Comparison of ENCODE assay signal across 18 cellular contexts in genomic region chr17:21291862-21292261, GRCh38. TPM values are rescaled to one million over a fixed set of nuclear protein-coding genes. Genes with fewer than 3 reads are reported as not detected.
DNase-seq lines count a peak whose midpoint lies in the region; ATAC-seq, FAIRE-seq and TF ChIP-seq lines count a peak whose summit lies in the region.
"Had no signal": no experiment of that assay in that cellular context is flagged by ENCODE, and none has a peak within 500 bp of the region (broad histone marks: within the 10 kb centered on the region; RNA-seq: fewer than 3 reads in every experiment).

No MANE protein-coding gene starts in this region.

- no peak for FAIRE-seq in K562 (lab: Jason Lieb, UNC)
- FAIRE-seq: H1 had no signal

- POLR2A ChIA-PET in K562 (lab: Yijun Ruan, JAX), result no interaction called here
- POLR2A ChIA-PET in CD8-positive, alpha-beta memory T cell (lab: Charles Lee), result no interaction called here
- POLR2A ChIA-PET in MCF 10A (lab: Yijun Ruan, JAX), result no interaction called here

- no peak for TF ChIP-seq EP300 in K562 (IDR thresholded peaks at IDR 0.05; ENCODE audit: low read length)

- H3K9me3 ChIP-seq in K562 (replicated peaks; ENCODE audit: control insufficient read depth, insufficient read depth, low read depth, low read length) (no peaks in the 10 kb centered on the region), neutrophil (no peaks in the 10 kb centered on the region)
- H3K9me3 ChIP-seq in CD8-positive, alpha-beta memory T cell (ENCODE audit: low read length), result no peaks in the 10 kb centered on the region
- H3K9me3 ChIP-seq: BE2C, Peyer's patch had no signal

- H2AK5ac ChIP-seq in mesendoderm (ENCODE audit: low read length), result no peak overlapping the region

- no peaks in the 10 kb centered on the region for H3K9me1 ChIP-seq in K562 (ENCODE audit: control insufficient read depth, insufficient read depth, low read length)

- TF ChIP-seq CTCF in natural killer cell (IDR thresholded peaks at IDR 0.05) (no peak), K562 (IDR thresholded peaks at IDR 0.05 in 2 of 3, conservative IDR thresholded peaks at IDR 0.05 in 1 of 3; ENCODE audit: insufficient read depth in 2 of 3, low read depth in 1 of 3, low read length in 3 of 3) (no peak), neutrophil (IDR thresholded peaks at IDR 0.05) (no peak), MCF 10A (IDR thresholded peaks at IDR 0.05; ENCODE audit: unreplicated experiment) (no peak)

- H3K36me3 ChIP-seq in K562 (ENCODE audit: control insufficient read depth, insufficient read depth, low read length), result no peaks in the 10 kb centered on the region
- H3K36me3 ChIP-seq in neutrophil, result peaks cover 56% of the 10 kb centered on the region
- no peaks in the 10 kb centered on the region for H3K36me3 ChIP-seq in mesendoderm (ENCODE audit: control insufficient read depth, insufficient read depth, low read length)
- no peaks in the 10 kb centered on the region for H3K36me3 ChIP-seq in CD8-positive, alpha-beta memory T cell (ENCODE audit: insufficient read depth, low read length)
- H3K36me3 ChIP-seq: BE2C had no signal

- peak overlapping the region; percentile 96 to 99 for H3K27ac Mint-ChIP-seq in natural killer cell
- no peak overlapping the region for H3K27ac Mint-ChIP-seq in natural killer cell treated with Interleukin-12 subunit alpha and Interleukin-12 subunit beta and Interleukin-15 and Interleukin-18, amount 100 ng/mL, for 72 hours
- peak overlapping the region in 3 of 8 donors; percentile 42 to 87 (median 66) for H3K27ac Mint-ChIP-seq in CD8-positive, alpha-beta memory T cell
- no peak overlapping the region for H3K27ac Mint-ChIP-seq in MCF 10A (ENCODE audit: low read depth, unreplicated experiment)

- no peak overlapping the region for H2AFZ ChIP-seq in K562 (ENCODE audit: low read depth, low read length)

- WGBS in K562 (ENCODE audit: insufficient coverage, low coverage, missing lambda C conversion rate), result 51% methylated on average over 9 of the region's 12 CpGs
- WGBS in mesendoderm (ENCODE audit: extremely low coverage, insufficient coverage, low lambda C conversion rate), result no CpG with 5 or more reads among the region's 12 CpGs

- H3K4me2 ChIP-seq in K562 (ENCODE audit: insufficient read depth, low read length) (no peak overlapping the region), mesendoderm (ENCODE audit: low read length) (no peak overlapping the region)

- no peak for TF ChIP-seq POLR2A in K562 (conservative IDR thresholded peaks at IDR 0.05)

- no peaks in the 10 kb centered on the region for H3K27me3 ChIP-seq in K562 (ENCODE audit: control insufficient read depth in 2 of 2, insufficient read depth in 2 of 2, low read length in 2 of 2)
- H3K27me3 ChIP-seq in neutrophil, result peaks cover 6% of the 10 kb centered on the region
- no peaks in the 10 kb centered on the region for H3K27me3 ChIP-seq in mesendoderm (ENCODE audit: insufficient read depth, low read length, poor library complexity)
- H3K27me3 ChIP-seq in CD8-positive, alpha-beta memory T cell (ENCODE audit: insufficient read depth, low read length, poor library complexity, severe bottlenecking), result no peaks in the 10 kb centered on the region
- H3K27me3 ChIP-seq: BE2C, Peyer's patch had no signal

- CTCF ChIA-PET in K562 (lab: Yijun Ruan, JAX; ENCODE audit: low intra/inter-chr PET ratio) (no interaction called here), MCF 10A (lab: Yijun Ruan, JAX) (no interaction called here)
- CTCF ChIA-PET in CD8-positive, alpha-beta memory T cell (lab: Charles Lee), result no interaction called here

- no peak overlapping the region for H3K18ac ChIP-seq in mesendoderm (ENCODE audit: low read length)

- H4K8ac ChIP-seq in mesendoderm (ENCODE audit: low read depth, low read length), result no peak overlapping the region

- H3K4me1 Mint-ChIP-seq in natural killer cell (peaks cover 61 to 62% of the 10 kb centered on the region in 2 donors), MCF 10A (ENCODE audit: insufficient read depth, unreplicated experiment) (peaks cover 21% of the 10 kb centered on the region)
- H3K4me1 Mint-ChIP-seq in natural killer cell treated with Interleukin-12 subunit alpha and Interleukin-12 subunit beta and Interleukin-15 and Interleukin-18, amount 100 ng/mL, for 72 hours (ENCODE audit: low read depth in 2 of 2), result peaks cover 37 to 64% of the 10 kb centered on the region in 2 donors
- H3K4me1 Mint-ChIP-seq in CD8-positive, alpha-beta memory T cell, result peaks cover 42 to 82% (median 57%) of the 10 kb centered on the region in 3 donors

- H3K4me3 ChIP-seq in K562 (no peak overlapping the region), neutrophil (ENCODE audit: low read depth in 1 of 2, low read length in 1 of 2) (no peak overlapping the region), mesendoderm (ENCODE audit: low read length) (no peak overlapping the region)
- H3K4me3 ChIP-seq in CD8-positive, alpha-beta memory T cell (ENCODE audit: low read length), result no peak overlapping the region
- H3K4me3 ChIP-seq: Peyer's patch had no signal

- in situ Hi-C loops in K562 (cut with MboI), result loop anchor here (10.0 to 25.0 kb wide), 2 partner anchors 770 to 1093 kb away; no protein-coding TSS in a partner anchor

- intact Hi-C loops in natural killer cell (cut with micrococcal nuclease), result no loop called here
- intact Hi-C loops in K562 (cut with micrococcal nuclease), result no loop called here
- intact Hi-C loops in MCF 10A (cut with micrococcal nuclease), result no loop called here

- H3K9ac ChIP-seq in K562 (ENCODE audit: insufficient read depth in 1 of 2, low read depth in 2 of 2, low read length in 2 of 2), result 0 out of 4 replicates have a peak overlapping the region, but pooled peaks of 1 of the 2 experiments have one; percentile 8
- no peak overlapping the region for H3K9ac ChIP-seq in mesendoderm (ENCODE audit: low read length)

- no peak overlapping the region for H2BK15ac ChIP-seq in mesendoderm (replicated peaks; ENCODE audit: low read depth)

- H3K4me3 Mint-ChIP-seq in natural killer cell, result no peak overlapping the region
- no peak overlapping the region for H3K4me3 Mint-ChIP-seq in natural killer cell treated with Interleukin-12 subunit alpha and Interleukin-12 subunit beta and Interleukin-15 and Interleukin-18, amount 100 ng/mL, for 72 hours
- H3K4me3 Mint-ChIP-seq in CD8-positive, alpha-beta memory T cell, result no peak overlapping the region
- H3K4me3 Mint-ChIP-seq in MCF 10A (ENCODE audit: unreplicated experiment), result no peak overlapping the region

- no peaks in the 10 kb centered on the region for H3K27me3 Mint-ChIP-seq in natural killer cell (ENCODE audit: low read depth in 2 of 2)
- no peaks in the 10 kb centered on the region for H3K27me3 Mint-ChIP-seq in natural killer cell treated with Interleukin-12 subunit alpha and Interleukin-12 subunit beta and Interleukin-15 and Interleukin-18, amount 100 ng/mL, for 72 hours
- H3K27me3 Mint-ChIP-seq in CD8-positive, alpha-beta memory T cell, result peaks cover 0 to 7% of the 10 kb centered on the region in 2 donors
- H3K27me3 Mint-ChIP-seq in MCF 10A (ENCODE audit: insufficient read depth, unreplicated experiment), result no peaks in the 10 kb centered on the region

- H4K5ac ChIP-seq in mesendoderm (ENCODE audit: low read length), result no peak overlapping the region

- BruUV-seq in K562 (replicated peaks; lab: Mats Ljungman, UMichigan), result no TSS peak
- BruUV-seq in MCF 10A (replicated peaks; lab: Mats Ljungman, UMichigan), result no TSS peak

- peaks cover 19% of the 10 kb centered on the region for H3K79me2 ChIP-seq in K562 (ENCODE audit: control insufficient read depth, insufficient read depth, low read length)
- H3K79me2 ChIP-seq in mesendoderm (ENCODE audit: control insufficient read depth, insufficient read depth, low read length), result peaks cover 34% of the 10 kb centered on the region

- H3K36me3 Mint-ChIP-seq in natural killer cell (no peaks in the 10 kb centered on the region), MCF 10A (ENCODE audit: insufficient read depth, unreplicated experiment) (peaks cover 31% of the 10 kb centered on the region)
- no peaks in the 10 kb centered on the region for H3K36me3 Mint-ChIP-seq in natural killer cell treated with Interleukin-12 subunit alpha and Interleukin-12 subunit beta and Interleukin-15 and Interleukin-18, amount 100 ng/mL, for 72 hours
- H3K36me3 Mint-ChIP-seq in CD8-positive, alpha-beta memory T cell, result peaks cover 0 to 26% (median 3%) of the 10 kb centered on the region in 3 donors

- H3K4me1 ChIP-seq in K562 (replicated peaks in 1 of 2; ENCODE audit: control insufficient read depth in 2 of 2, insufficient read depth in 2 of 2, low read length in 2 of 2) (peaks cover 4 to 73% of the 10 kb centered on the region in 2 experiments; a peak in 4 of 5 replicates), neutrophil (ENCODE audit: control insufficient read depth in 1 of 2, insufficient read depth in 1 of 2, low read depth in 1 of 2, low read length in 1 of 2) (peaks cover 51 to 54% of the 10 kb centered on the region in 2 experiments), mesendoderm (ENCODE audit: control insufficient read depth, low read depth, low read length) (no peaks in the 10 kb centered on the region)
- peaks cover 26% of the 10 kb centered on the region for H3K4me1 ChIP-seq in CD8-positive, alpha-beta memory T cell (ENCODE audit: insufficient read depth, low read length)

- no peak overlapping the region for H3K56ac ChIP-seq in mesendoderm (ENCODE audit: low read length)

- no peak overlapping the region for H2BK5ac ChIP-seq in mesendoderm (ENCODE audit: low read length)

- H3K79me1 ChIP-seq in mesendoderm (ENCODE audit: low read length), result peaks cover 41% of the 10 kb centered on the region

- peaks cover 15% of the 10 kb centered on the region; the same call in 1 of the 2 replicates for H4K20me1 ChIP-seq in K562 (replicated peaks; ENCODE audit: control insufficient read depth, insufficient read depth, low read length)

- H3K9me3 Mint-ChIP-seq in natural killer cell (peaks cover 0 to 2% of the 10 kb centered on the region in 2 donors), MCF 10A (ENCODE audit: unreplicated experiment) (no peaks in the 10 kb centered on the region)
- H3K9me3 Mint-ChIP-seq in natural killer cell treated with Interleukin-12 subunit alpha and Interleukin-12 subunit beta and Interleukin-15 and Interleukin-18, amount 100 ng/mL, for 72 hours, result no peaks in the 10 kb centered on the region
- peaks cover 3 to 20% (median 4%) of the 10 kb centered on the region in 5 donors for H3K9me3 Mint-ChIP-seq in CD8-positive, alpha-beta memory T cell

- H3K27ac ChIP-seq in K562 (ENCODE audit: extremely low read depth, low read depth, low read length), result no peak overlapping the region
- peak overlapping the region; percentile 45 for H3K27ac ChIP-seq in neutrophil
- H3K27ac ChIP-seq in mesendoderm (ENCODE audit: low read depth, low read length), result no peak overlapping the region
- no peak overlapping the region for H3K27ac ChIP-seq in CD8-positive, alpha-beta memory T cell (ENCODE audit: low read depth, low read length)
- H3K27ac ChIP-seq: Peyer's patch had no signal

- DNase-seq in natural killer cell (no peak), K562 (ENCODE audit: extremely low read depth in 1 of 4, low spot score in 3 of 4) (no peak), mesendoderm (no peak), MCF 10A (ENCODE audit: unreplicated experiment) (no peak)
- DNase-seq in natural killer cell treated with Interleukin-12 subunit alpha and Interleukin-12 subunit beta and Interleukin-15 and Interleukin-18, amount 100 ng/mL, for 72 hours (ENCODE audit: low spot score), result no peak
- DNase-seq in CD8-positive, alpha-beta memory T cell, result no peak
- DNase-seq: ACHN, BE2C, DMS 273 treated with DMSO at 0.1 percent for 48 hours, EL, Karpas-422, NCI-H1417, NCI-H1930, NCI-H2171, NCI-H82, Peyer's patch had no signal

- H3K23ac ChIP-seq in mesendoderm (ENCODE audit: low read length), result no peak overlapping the region

- H2BK120ac ChIP-seq in mesendoderm (ENCODE audit: low read depth, low read length), result no peak overlapping the region

- TF ChIP-seq RAD21 in K562 (CRISPR knock-in tag; conservative IDR thresholded peaks at IDR 0.05 in 1 of 2, IDR thresholded peaks at IDR 0.05 in 1 of 2), result no peak

- ATAC-seq in natural killer cell, result no peak
- no peak for ATAC-seq in natural killer cell treated with Interleukin-12 subunit alpha and Interleukin-12 subunit beta and Interleukin-15 and Interleukin-18, amount 100 ng/mL, for 72 hours
- ATAC-seq in K562, result peak; percentile 18; the same call in 2 of the 3 replicates

- H3K4ac ChIP-seq in mesendoderm (ENCODE audit: low read depth, low read length), result no peak overlapping the region

RNA-seq across cellular contexts. Expression of gene MAP2K3, which starts 7.4 kb away (rescaled TPM):
- total RNA-seq in natural killer cell (100 to 1,000 TPM; 139 to 165 (median 162) TPM), K562 (2014; rRNA removed) (4.4 and 5.9 TPM in 2 replicates), K562 (2014; rRNA removed; fragmentation: Illumina TruSeq; extraction: Trizol) (2.2 and 2.5 TPM in 2 replicates), K562 (2015; rRNA removed; fragmentation: Illumina TruSeq; extraction: Trizol) (3.5 TPM in 2 replicates), K562 (2021) (14.8 and 16.1 TPM in 2 replicates), MCF 10A (2022) (25.7 and 45.2 TPM in 2 replicates)
- 10 to 100 TPM; 92.9 to 98.3 TPM for total RNA-seq in natural killer cell treated with Interleukin-12 subunit alpha and Interleukin-12 subunit beta and Interleukin-15 and Interleukin-18, amount 100 ng/mL, for 72 hours
- 5.2 and 14.1 TPM in 2 replicates for total RNA-seq in K562 (2011; cell fraction: chromatin; rRNA removed; ENCODE audit: low replicate concordance)
- total RNA-seq in K562 (2011; cell fraction: nucleolus; rRNA removed), result 6.8 and 9.3 TPM in 2 replicates
- 7.1 and 7.6 TPM in 2 replicates for total RNA-seq in K562 (2011; cell fraction: nucleoplasm; rRNA removed)
- polyA plus RNA-seq in K562 (2011; rRNA removed) (2.8 and 3.5 TPM in 2 replicates), K562 (2014; fragmentation: Illumina TruSeq; extraction: Trizol) (10.3 and 12.5 TPM in 2 replicates), K562 (2014; fragmentation: Nextera tagmentation; extraction: Ambion mirVana) (under 1 TPM; 0.18 to 0.38 TPM), K562 (2014; rRNA removed) (8.0 and 8.8 TPM in 2 replicates)
- 5.0 and 6.2 TPM in 2 replicates for polyA plus RNA-seq in K562 (2011; cell fraction: cytosol; rRNA removed)
- polyA plus RNA-seq in K562 (2011; cell fraction: nucleus; rRNA removed), result 5.1 and 5.9 TPM in 2 replicates
- polyA plus RNA-seq in K562 (2012), result 7.0 and 8.3 TPM in 2 replicates
- polyA minus RNA-seq in K562 (2011; rRNA and poly(A)+ RNA removed), result 1.0 and 2.2 TPM in 2 replicates
- 4.1 and 5.6 TPM in 2 replicates for polyA minus RNA-seq in K562 (2011; cell fraction: cytosol; rRNA and poly(A)+ RNA removed)
- polyA minus RNA-seq in K562 (2011; cell fraction: nucleus; rRNA and poly(A)+ RNA removed), result 2.8 and 3.0 TPM in 2 replicates
- polyA plus RNA-seq in mesendoderm (2013, experiment 1 of 2), result 33.8 TPM
- polyA plus RNA-seq in mesendoderm (2013, experiment 2 of 2), result 35.9 TPM
- 100 to 1,000 TPM; 139 to 150 TPM for total RNA-seq in CD8-positive, alpha-beta memory T cell
- 99.8 TPM for polyA plus RNA-seq in CD8-positive, alpha-beta memory T cell

RNA-seq across cellular contexts. Expression of gene NATD1, which starts 38.7 kb away (rescaled TPM):
- total RNA-seq in natural killer cell (10 to 100 TPM; 10.9 to 16.3 (median 14.1) TPM), K562 (2014; rRNA removed) (2.3 and 2.9 TPM in 2 replicates), K562 (2014; rRNA removed; fragmentation: Illumina TruSeq; extraction: Trizol) (0.55 and 0.61 TPM in 2 replicates), K562 (2015; rRNA removed; fragmentation: Illumina TruSeq; extraction: Trizol) (0.65 and 0.72 TPM in 2 replicates), K562 (2021) (5.4 TPM in 2 replicates), MCF 10A (2022) (2.3 and 2.5 TPM in 2 replicates)
- total RNA-seq in natural killer cell treated with Interleukin-12 subunit alpha and Interleukin-12 subunit beta and Interleukin-15 and Interleukin-18, amount 100 ng/mL, for 72 hours, result 1 to 10 TPM; 1.9 to 3.0 TPM
- 1.9 and 6.9 TPM in 2 replicates for total RNA-seq in K562 (2011; cell fraction: chromatin; rRNA removed; ENCODE audit: low replicate concordance)
- 5.3 and 5.5 TPM in 2 replicates for total RNA-seq in K562 (2011; cell fraction: nucleolus; rRNA removed)
- 3.2 and 3.4 TPM in 2 replicates for total RNA-seq in K562 (2011; cell fraction: nucleoplasm; rRNA removed)
- polyA plus RNA-seq in K562 (2011; rRNA removed) (1.6 and 2.3 TPM in 2 replicates), K562 (2014; fragmentation: Illumina TruSeq; extraction: Trizol) (3.7 and 4.5 TPM in 2 replicates), K562 (2014; fragmentation: Nextera tagmentation; extraction: Ambion mirVana) (under 1 TPM; 0.24 to 0.52 TPM), K562 (2014; rRNA removed) (3.7 and 4.2 TPM in 2 replicates)
- 3.1 and 4.2 TPM in 2 replicates for polyA plus RNA-seq in K562 (2011; cell fraction: cytosol; rRNA removed)
- polyA plus RNA-seq in K562 (2011; cell fraction: nucleus; rRNA removed), result 1.5 and 2.5 TPM in 2 replicates
- 2.5 and 8.0 TPM in 2 replicates for polyA plus RNA-seq in K562 (2012)
- 0.90 and 1.3 TPM in 2 replicates for polyA minus RNA-seq in K562 (2011; rRNA and poly(A)+ RNA removed)
- polyA minus RNA-seq in K562 (2011; cell fraction: cytosol; rRNA and poly(A)+ RNA removed), result 1.9 and 3.1 TPM in 2 replicates
- polyA minus RNA-seq in K562 (2011; cell fraction: nucleus; rRNA and poly(A)+ RNA removed), result 2.3 and 2.9 TPM in 2 replicates
- polyA plus RNA-seq in mesendoderm (2013, experiment 1 of 2), result 22.9 TPM
- 23.5 TPM for polyA plus RNA-seq in mesendoderm (2013, experiment 2 of 2)
- 1 to 10 TPM; 2.7 to 2.8 TPM for total RNA-seq in CD8-positive, alpha-beta memory T cell
- polyA plus RNA-seq in CD8-positive, alpha-beta memory T cell, result 3.0 TPM

Comparison
In these comparisons a context has a peak if more than half of its experiments do, and no peak if none do; other contexts are left out.
1. H3K27ac Mint-ChIP-seq: peak in natural killer cell (2 of 2); none in natural killer cell treated with Interleukin-12 subunit alpha and Interleukin-12 subunit beta and Interleukin-15 and Interleukin-18, amount 100 ng/mL, for 72 hours (0 of 2) and MCF 10A (single experiment).